ENCODE assay signal across 1 cellular context in the genomic region with DNA sequence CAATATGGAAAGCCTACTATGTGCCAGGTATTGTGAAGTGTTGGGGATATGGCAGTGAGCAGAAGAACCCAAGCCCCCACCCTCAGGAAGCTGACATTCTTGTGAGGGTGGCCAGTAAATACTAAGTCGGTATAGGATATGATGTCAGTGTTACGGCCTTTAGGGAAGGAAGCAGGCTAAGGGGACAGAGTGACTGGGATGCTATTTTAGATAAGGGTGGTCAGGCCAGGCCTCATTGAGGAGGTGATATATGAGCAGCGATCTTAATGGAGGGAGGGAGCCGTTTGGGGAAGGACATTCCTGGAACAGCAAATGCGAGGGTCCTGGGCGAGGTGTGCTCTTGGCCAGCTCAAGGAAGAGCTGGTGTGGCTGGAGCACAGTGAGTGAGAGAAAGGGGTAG.
A peak's percentile ranks its signal among the peaks of the same experiment; 100 is the strongest.
TF ChIP-seq lines count a peak whose summit lies in the region.

No MANE protein-coding gene starts in this region.

TF ChIP-seq in K562, 482 proteins besides CTCF, POLR2A, EP300 and RAD21 (continued from another document):
- 0 out of 2 replicates have a peak, but pooled peaks have one; percentile 29 for TF ChIP-seq ZNF592 (IDR thresholded peaks at IDR 0.05)
- TF ChIP-seq TSC22D4 (tag; IDR thresholded peaks at IDR 0.05) = no peak
- TF ChIP-seq, protein P1, sequence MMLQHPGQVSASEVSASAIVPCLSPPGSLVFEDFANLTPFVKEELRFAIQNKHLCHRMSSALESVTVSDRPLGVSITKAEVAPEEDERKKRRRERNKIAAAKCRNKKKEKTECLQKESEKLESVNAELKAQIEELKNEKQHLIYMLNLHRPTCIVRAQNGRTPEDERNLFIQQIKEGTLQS (IDR thresholded peaks at IDR 0.05) = peak; percentile 33; the same call in 1 of the 2 replicates
- TF ChIP-seq, protein P1 (CRISPR knock-in tag; conservative IDR thresholded peaks at IDR 0.05) = no peak
- no peak for TF ChIP-seq NR1H2 (CRISPR knock-in tag; IDR thresholded peaks at IDR 0.05)
- TF ChIP-seq IFI16 (CRISPR knock-in tag; IDR thresholded peaks at IDR 0.05) = no peak
- no peak for TF ChIP-seq KAT8 (IDR thresholded peaks at IDR 0.05; ENCODE audit: low read depth)
- TF ChIP-seq FOXP1 (CRISPR knock-in tag; IDR thresholded peaks at IDR 0.05) = no peak
- TF ChIP-seq PRPF4 (IDR thresholded peaks at IDR 0.05; ENCODE audit: insufficient read depth, low read depth, low read length, poor library complexity, severe bottlenecking) = no peak
- no peak for TF ChIP-seq ATF1 (CRISPR knock-in tag; IDR thresholded peaks at IDR 0.05)
- 0 out of 2 replicates have a peak, but pooled peaks have one; percentile 11 for TF ChIP-seq ATF1 (tag; IDR thresholded peaks at IDR 0.05)
- 0 out of 2 replicates have a peak, but pooled peaks have one; percentile 9 for TF ChIP-seq GATA2 (CRISPR knock-in tag; IDR thresholded peaks at IDR 0.05)
- TF ChIP-seq PHB2 (IDR thresholded peaks at IDR 0.05; ENCODE audit: low read depth) = no peak
- TF ChIP-seq ASH1L (IDR thresholded peaks at IDR 0.05; ENCODE audit: borderline replicate concordance, low read depth, partially characterized antibody) = no peak
- no peak for TF ChIP-seq ZC3H8 (IDR thresholded peaks at IDR 0.05)
- TF ChIP-seq TAF9B (IDR thresholded peaks at IDR 0.05; ENCODE audit: partially characterized antibody) = no peak
- TF ChIP-seq NEUROD1 (IDR thresholded peaks at IDR 0.05; ENCODE audit: borderline replicate concordance, low read depth, low read length, partially characterized antibody) = no peak
- TF ChIP-seq ARID1B (IDR thresholded peaks at IDR 0.05) = peak; percentile 27; the same call in 1 of the 2 replicates
